ENCODE assay signal across 9 cellular contexts in the genomic region with DNA sequence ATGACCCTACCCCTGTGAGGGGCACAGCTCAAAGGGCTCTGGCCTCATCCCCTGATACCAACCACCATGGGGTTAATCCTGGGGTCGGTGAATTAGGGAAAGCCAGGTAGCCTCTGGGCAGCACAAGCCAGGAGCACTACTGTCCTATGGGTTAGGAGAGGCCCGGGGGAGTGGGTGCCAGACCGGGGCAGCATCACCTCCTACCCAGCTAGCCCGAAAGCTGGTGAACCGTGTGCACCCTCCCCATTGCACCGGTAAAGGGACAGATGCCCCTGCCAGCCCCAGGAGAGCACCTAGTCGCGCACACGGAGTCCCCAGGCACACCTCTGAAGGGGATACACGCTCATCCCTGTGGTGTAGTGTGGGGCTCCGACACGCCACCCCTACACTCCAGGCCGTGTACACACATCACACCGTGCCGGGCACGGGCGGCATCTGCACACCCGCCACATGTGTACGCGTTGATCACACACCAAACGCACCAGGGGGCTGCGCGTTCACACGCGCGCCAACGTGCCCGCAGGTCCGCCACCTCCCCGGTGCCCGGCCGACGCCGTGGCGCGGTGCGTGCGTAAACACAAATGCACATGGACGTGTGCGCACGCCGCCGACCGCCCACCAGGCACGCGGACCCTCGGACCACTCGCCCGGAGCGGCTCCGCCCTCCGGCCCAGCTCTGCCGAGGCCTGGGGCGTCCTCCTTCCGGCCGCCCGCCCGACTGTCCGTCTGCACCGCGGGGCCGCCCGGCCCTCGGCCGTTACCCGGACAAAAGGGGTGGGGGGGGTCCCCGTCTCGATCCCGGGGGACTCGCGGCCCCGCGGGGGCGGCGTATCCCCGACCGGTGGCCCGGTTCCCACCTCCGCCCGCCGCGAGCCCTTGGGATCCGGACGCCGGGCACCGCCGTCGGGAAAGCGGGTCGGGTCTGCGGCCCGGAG. TPM values are rescaled to one million over a fixed set of nuclear protein-coding genes. Genes with fewer than 3 reads are reported as not detected.
DNase-seq lines count a peak whose midpoint lies in the region; ATAC-seq, FAIRE-seq and TF ChIP-seq lines count a peak whose summit lies in the region.
"Had no signal": no experiment of that assay in that cellular context is flagged by ENCODE, and none has a peak within 500 bp of the region (broad histone marks: within the 10 kb centered on the region; RNA-seq: fewer than 3 reads in every experiment).

No MANE protein-coding gene starts in this region.

- H3K36me3 ChIP-seq in K562 (ENCODE audit: control insufficient read depth, insufficient read depth, low read length) (peaks cover 19% of the 10 kb centered on the region; the same call in 1 of the 3 replicates), kidney epithelial cell (ENCODE audit: control insufficient read depth, insufficient read depth, low read length) (no peaks in the 10 kb centered on the region)

- TF ChIP-seq RAD21 in K562 (CRISPR knock-in tag; conservative IDR thresholded peaks at IDR 0.05 in 1 of 2, IDR thresholded peaks at IDR 0.05 in 1 of 2), result no peak

- ATAC-seq in K562 (no peak), HG02623 (IDR thresholded peaks at IDR 0.05; ENCODE audit: unreplicated experiment) (no peak), omental fat pad (ENCODE audit: low FRiP score) (no peak)

- in situ Hi-C loops in K562 (cut with MboI), result no loop called here

- H3K79me2 ChIP-seq in K562 (ENCODE audit: control insufficient read depth, insufficient read depth, low read length), result peaks cover 42% of the 10 kb centered on the region

- POLR2A ChIA-PET in K562 (lab: Yijun Ruan, JAX), result interaction anchor here (0.6 to 1.0 kb wide), 4 partner anchors 9 to 939 kb away, joined by 3 read pairs; no protein-coding TSS in a partner anchor

- intact Hi-C loops in K562 (cut with micrococcal nuclease), result no loop called here

- TF ChIP-seq CTCF in K562 (IDR thresholded peaks at IDR 0.05 in 2 of 3, conservative IDR thresholded peaks at IDR 0.05 in 1 of 3; ENCODE audit: insufficient read depth in 2 of 3, low read depth in 1 of 3, low read length in 3 of 3) (no peak), kidney epithelial cell (IDR thresholded peaks at IDR 0.05; ENCODE audit: insufficient read depth, low read length, poor library complexity, severe bottlenecking) (no peak), omental fat pad (IDR thresholded peaks at IDR 0.05) (no peak)

- TF ChIP-seq POLR2A in K562 (conservative IDR thresholded peaks at IDR 0.05), result no peak

- FAIRE-seq in K562 (lab: Jason Lieb, UNC), result no peak

- WGBS in K562 (ENCODE audit: insufficient coverage, low coverage, missing lambda C conversion rate), result 3% methylated on average over 57 of the region's 92 CpGs

- peak overlapping the region; percentile 93 for H3K9ac ChIP-seq in K562 (ENCODE audit: insufficient read depth in 1 of 2, low read depth in 2 of 2, low read length in 2 of 2)

- BruUV-seq in K562 (replicated peaks; lab: Mats Ljungman, UMichigan), result no TSS peak

- peaks cover 17% of the 10 kb centered on the region for H3K9me1 ChIP-seq in K562 (ENCODE audit: control insufficient read depth, insufficient read depth, low read length)

- no peaks in the 10 kb centered on the region for H3K27me3 ChIP-seq in K562 (ENCODE audit: control insufficient read depth in 2 of 2, insufficient read depth in 2 of 2, low read length in 2 of 2)
- H3K27me3 ChIP-seq in kidney epithelial cell (ENCODE audit: control insufficient read depth, insufficient read depth, low read length), result no peaks in the 10 kb centered on the region

- H2AFZ ChIP-seq in K562 (ENCODE audit: low read depth, low read length), result peak overlapping the region; percentile 93

- peak; percentile 79 for DNase-seq in NCI-H2227 (lab: John Stamatoyannopoulos, UW; ENCODE audit: unreplicated experiment)
- DNase-seq in NCI-H2227 treated with DMSO at 0.1 percent for 48 hours (lab: John Stamatoyannopoulos, UW), result no peak
- peak; percentile 41 for DNase-seq in RPMI7951 (ENCODE audit: low read depth)
- DNase-seq in K562 (ENCODE audit: extremely low read depth in 1 of 4, low spot score in 3 of 4), result peak in 3 of 4 experiments; percentile 50 to 78 (median 77)
- no peak for DNase-seq in kidney epithelial cell (ENCODE audit: low read depth)
- DNase-seq in stimulated activated CD4-positive, alpha-beta T cell treated with anti-CD3 and anti-CD28 coated beads, TNF-alpha, amount 100 ng/mL, for 48 hours (ENCODE audit: low read depth in 3 of 3), result peak in 2 of 3 donors; percentile 26
- no peak for DNase-seq in omental fat pad (ENCODE audit: low spot score)

- no peak for TF ChIP-seq EP300 in K562 (IDR thresholded peaks at IDR 0.05; ENCODE audit: low read length)

- H3K4me2 ChIP-seq in K562 (ENCODE audit: insufficient read depth, low read length), result peak overlapping the region; percentile 90

- peak overlapping the region; percentile 97 for H3K27ac ChIP-seq in K562 (ENCODE audit: extremely low read depth, low read depth, low read length)

- peaks cover 27% of the 10 kb centered on the region for H4K20me1 ChIP-seq in K562 (replicated peaks; ENCODE audit: control insufficient read depth, insufficient read depth, low read length)

- CTCF ChIA-PET in K562 (lab: Yijun Ruan, JAX; ENCODE audit: low intra/inter-chr PET ratio), result no interaction called here

- peaks cover 28 to 92% of the 10 kb centered on the region in 2 experiments for H3K4me1 ChIP-seq in K562 (replicated peaks in 1 of 2; ENCODE audit: control insufficient read depth in 2 of 2, insufficient read depth in 2 of 2, low read length in 2 of 2)

- no peaks in the 10 kb centered on the region for H3K9me3 ChIP-seq in K562 (replicated peaks; ENCODE audit: control insufficient read depth, insufficient read depth, low read depth, low read length)

- H3K4me3 ChIP-seq in K562, result peak overlapping the region; percentile 94
- peak overlapping the region; percentile 80 for H3K4me3 ChIP-seq in kidney epithelial cell (ENCODE audit: low read depth, low read length)

RNA-seq across cellular contexts. Expression of a gene that starts 0.8 kb away (rescaled TPM):
- total RNA-seq in RPMI7951 (2014; rRNA removed; shearing (Covaris generic)), result 3.3 and 4.7 TPM in 2 replicates
- total RNA-seq in K562 (2011; cell fraction: chromatin; rRNA removed; ENCODE audit: low replicate concordance), result 16.0 and 57.6 TPM in 2 replicates
- total RNA-seq in K562 (2011; cell fraction: nucleolus; rRNA removed), result 61.3 and 65.9 TPM in 2 replicates
- total RNA-seq in K562 (2011; cell fraction: nucleoplasm; rRNA removed), result 23.4 and 28.0 TPM in 2 replicates
- total RNA-seq in K562 (2014; rRNA removed), result 22.4 and 26.6 TPM in 2 replicates
- 0.86 and 1.3 TPM in 2 replicates for total RNA-seq in K562 (2014; rRNA removed; fragmentation: Illumina TruSeq; extraction: Trizol)
- 6.2 and 7.5 TPM in 2 replicates for total RNA-seq in K562 (2015; rRNA removed; fragmentation: Illumina TruSeq; extraction: Trizol)
- total RNA-seq in K562 (2021), result 31.7 and 38.0 TPM in 2 replicates
- 3.7 and 7.3 TPM in 2 replicates for polyA plus RNA-seq in K562 (2011; rRNA removed)
- 6.4 and 24.1 TPM in 2 replicates for polyA plus RNA-seq in K562 (2011; cell fraction: cytosol; rRNA removed)
- 16.0 and 47.0 TPM in 2 replicates for polyA plus RNA-seq in K562 (2011; cell fraction: nucleus; rRNA removed)
- 33.6 and 39.2 TPM in 2 replicates for polyA plus RNA-seq in K562 (2012)
- polyA plus RNA-seq in K562 (2014; fragmentation: Illumina TruSeq; extraction: Trizol), result 3.8 and 10.5 TPM in 2 replicates
- polyA plus RNA-seq in K562 (2014; fragmentation: Nextera tagmentation; extraction: Ambion mirVana), result not detected
- polyA plus RNA-seq in K562 (2014; rRNA removed), result 21.8 and 26.0 TPM in 2 replicates
- 0.87 and 1.6 TPM in 2 replicates for polyA minus RNA-seq in K562 (2011; rRNA and poly(A)+ RNA removed)
- 6.5 and 9.3 TPM in 2 replicates for polyA minus RNA-seq in K562 (2011; cell fraction: cytosol; rRNA and poly(A)+ RNA removed)
- 12.0 and 17.2 TPM in 2 replicates for polyA minus RNA-seq in K562 (2011; cell fraction: nucleus; rRNA and poly(A)+ RNA removed)
- total RNA-seq in kidney epithelial cell, result 8.9 and 15.3 TPM in 2 replicates
- 10 to 100 TPM in 1 of 4 donors, 1 to 10 TPM in 3; 5.5 to 16.3 (median 6.7) TPM for total RNA-seq in omental fat pad

RNA-seq across cellular contexts. Expression of a gene that starts 10.7 kb away (rescaled TPM):
- 10.4 and 18.3 TPM in 2 replicates for total RNA-seq in RPMI7951 (2014; rRNA removed; shearing (Covaris generic))
- 41.1 and 92.0 TPM in 2 replicates for total RNA-seq in K562 (2011; cell fraction: chromatin; rRNA removed; ENCODE audit: low replicate concordance)
- 34.2 and 37.4 TPM in 2 replicates for total RNA-seq in K562 (2011; cell fraction: nucleolus; rRNA removed)
- 33.4 and 44.4 TPM in 2 replicates for total RNA-seq in K562 (2011; cell fraction: nucleoplasm; rRNA removed)
- total RNA-seq in K562 (2014; rRNA removed), result 11.6 and 15.7 TPM in 2 replicates
- 3.4 and 3.5 TPM in 2 replicates for total RNA-seq in K562 (2014; rRNA removed; fragmentation: Illumina TruSeq; extraction: Trizol)
- 6.0 and 6.8 TPM in 2 replicates for total RNA-seq in K562 (2015; rRNA removed; fragmentation: Illumina TruSeq; extraction: Trizol)
- total RNA-seq in K562 (2021), result 35.2 and 37.9 TPM in 2 replicates
- polyA plus RNA-seq in K562 (2011; rRNA removed), result 2.7 and 5.0 TPM in 2 replicates
- polyA plus RNA-seq in K562 (2011; cell fraction: cytosol; rRNA removed), result 2.9 and 4.6 TPM in 2 replicates
- polyA plus RNA-seq in K562 (2011; cell fraction: nucleus; rRNA removed), result 15.2 and 25.7 TPM in 2 replicates
- polyA plus RNA-seq in K562 (2012), result 21.1 and 24.5 TPM in 2 replicates
- polyA plus RNA-seq in K562 (2014; fragmentation: Illumina TruSeq; extraction: Trizol), result 8.5 and 17.4 TPM in 2 replicates
- under 1 TPM; 0.15 to 0.27 TPM for polyA plus RNA-seq in K562 (2014; fragmentation: Nextera tagmentation; extraction: Ambion mirVana)
- polyA plus RNA-seq in K562 (2014; rRNA removed), result 11.2 and 13.0 TPM in 2 replicates
- 5.9 and 6.1 TPM in 2 replicates for polyA minus RNA-seq in K562 (2011; rRNA and poly(A)+ RNA removed)
- 14.1 and 21.3 TPM in 2 replicates for polyA minus RNA-seq in K562 (2011; cell fraction: cytosol; rRNA and poly(A)+ RNA removed)
- polyA minus RNA-seq in K562 (2011; cell fraction: nucleus; rRNA and poly(A)+ RNA removed), result 10.2 and 16.8 TPM in 2 replicates
- 63.6 and 88.7 TPM in 2 replicates for total RNA-seq in kidney epithelial cell
- total RNA-seq in omental fat pad, result 10 to 100 TPM; 26.4 to 51.8 (median 31.4) TPM

RNA-seq across cellular contexts. Expression of a gene that starts 57.8 kb away (rescaled TPM):
- total RNA-seq in RPMI7951 (2014; rRNA removed; shearing (Covaris generic)), result not detected in 2 replicates
- not detected in 2 replicates for total RNA-seq in K562 (2011; cell fraction: chromatin; rRNA removed; ENCODE audit: low replicate concordance)
- not detected in 2 replicates for total RNA-seq in K562 (2011; cell fraction: nucleolus; rRNA removed)
- not detected in 2 replicates for total RNA-seq in K562 (2011; cell fraction: nucleoplasm; rRNA removed)
- total RNA-seq in K562 (2014; rRNA removed), result not detected in 2 replicates
- not detected in 2 replicates for total RNA-seq in K562 (2014; rRNA removed; fragmentation: Illumina TruSeq; extraction: Trizol)
- not detected in 2 replicates for total RNA-seq in K562 (2015; rRNA removed; fragmentation: Illumina TruSeq; extraction: Trizol)
- total RNA-seq in K562 (2021), result not detected in 2 replicates
- polyA plus RNA-seq in K562 (2011; rRNA removed), result not detected in 2 replicates
- not detected in 2 replicates for polyA plus RNA-seq in K562 (2011; cell fraction: cytosol; rRNA removed)
- polyA plus RNA-seq in K562 (2011; cell fraction: nucleus; rRNA removed), result not detected in 2 replicates
- polyA plus RNA-seq in K562 (2012), result not detected in 2 replicates
- not detected in 2 replicates for polyA plus RNA-seq in K562 (2014; fragmentation: Illumina TruSeq; extraction: Trizol)
- polyA plus RNA-seq in K562 (2014; fragmentation: Nextera tagmentation; extraction: Ambion mirVana), result not detected
- not detected in 2 replicates for polyA plus RNA-seq in K562 (2014; rRNA removed)
- polyA minus RNA-seq in K562 (2011; rRNA and poly(A)+ RNA removed), result not detected in 2 replicates
- not detected in 2 replicates for polyA minus RNA-seq in K562 (2011; cell fraction: cytosol; rRNA and poly(A)+ RNA removed)
- not detected in 2 replicates for polyA minus RNA-seq in K562 (2011; cell fraction: nucleus; rRNA and poly(A)+ RNA removed)
- total RNA-seq in kidney epithelial cell, result not detected in 2 replicates
- total RNA-seq in omental fat pad, result under 1 TPM in 2 of 4 donors, not detected in 2; 0.19 to 0.36 TPM
- total RNA-seq: glomerular endothelial cell had no signal

Comparison
In these comparisons a context has a peak if more than half of its experiments do, and no peak if none do; other contexts are left out.
1. DNase-seq: peak in NCI-H2227 (single experiment), RPMI7951 (single experiment), K562 (3 of 4) and stimulated activated CD4-positive, alpha-beta T cell treated with anti-CD3 and anti-CD28 coated beads, TNF-alpha, amount 100 ng/mL, for 48 hours (2 of 3); none in NCI-H2227 treated with DMSO at 0.1 percent for 48 hours (single experiment), kidney epithelial cell (single experiment) and omental fat pad (single experiment).